In genomic region chr10:23877791-23878190, GRCh38 we compare ENCODE assay signal across 29 cellular contexts.
"Had no signal": no experiment of that assay in that cellular context is flagged by ENCODE, and none has a peak within 500 bp of the region (broad histone marks: within the 10 kb centered on the region; RNA-seq: fewer than 3 reads in every experiment).

No MANE protein-coding gene starts in this region.

- H3K27me3 ChIP-seq: ovary, right lobe of liver, sigmoid colon, stomach, thyroid gland, tibial nerve, upper lobe of left lung, vagina had no signal

- H3K4me3 ChIP-seq: ovary, psoas muscle, right lobe of liver, sigmoid colon, stomach, thoracic aorta, thyroid gland, tibial nerve, upper lobe of left lung, vagina had no signal

- H3K27ac Mint-ChIP-seq: naive thymus-derived CD8-positive, alpha-beta T cell; natural killer cell treated with Interleukin-12 subunit alpha and Interleukin-12 subunit beta and Interleukin-15 and Interleukin-18, amount 100 ng/mL, for 72 hours; nephron progenitor cell; progenitor cell of endocrine pancreas; stimulated activated effector memory CD8-positive, alpha-beta T cell treated with anti-CD3 and anti-CD28 coated beads, Interleukin-12 subunit alpha, Interleukin-12 subunit beta, amount 100 ng/mL, for 72 hours; stimulated activated naive B cell treated with anti-CD40 and anti-IgM and Interleukin-4, amounts not matched to agents 10 μg/mL and 1 μg/mL and 100 μg/mL, for 72 hours; stimulated activated naive CD8-positive, alpha-beta T cell treated with anti-CD3 and anti-CD28 coated beads, Interleukin-15, Interleukin-2, amounts not matched to agents 100 ng/mL and 50 ng/mL, for 24 hours had no signal

- H3K36me3 ChIP-seq: ovary, right lobe of liver, sigmoid colon, stomach, thoracic aorta, thyroid gland, tibial nerve, upper lobe of left lung, vagina had no signal

- H3K27ac ChIP-seq: ovary, parathyroid adenoma, psoas muscle, right lobe of liver, sigmoid colon, stomach, thoracic aorta, thyroid gland, tibial nerve, upper lobe of left lung, vagina had no signal

- DNase-seq: naive thymus-derived CD8-positive, alpha-beta T cell; nephron progenitor cell; occipital lobe; ovary; posterior cingulate gyrus; psoas muscle; right cardiac atrium; right lobe of liver; sigmoid colon; small intestine; stimulated activated CD4-positive, alpha-beta T cell treated with anti-CD3 and anti-CD28 coated beads, Interleukin-15, amount 100 ng/mL, for 24 hours; stimulated activated CD4-positive, alpha-beta T cell treated with anti-CD3 and anti-CD28 coated beads, Interleukin-2, amount 100 ng/mL, for 24 hours; stimulated activated CD4-positive, alpha-beta T cell treated with anti-CD3 and anti-CD28 coated beads, Interleukin-2, amount 100 ng/mL, for 48 hours; stimulated activated CD4-positive, alpha-beta T cell treated with anti-CD3 and anti-CD28 coated beads, Interleukin-4, amount 100 ng/mL, for 24 hours; stimulated activated naive B cell treated with anti-CD40 and anti-IgM and Interleukin-4, amounts not matched to agents 10 μg/mL and 1 μg/mL and 100 μg/mL, for 72 hours; stimulated activated naive CD4-positive, alpha-beta T cell treated with Interleukin-2 at 50 U/mL for 16 hours; stomach; thyroid gland; trophoblast cell; upper lobe of left lung had no signal

- H3K4me1 Mint-ChIP-seq: naive thymus-derived CD8-positive, alpha-beta T cell; nephron progenitor cell; neural crest cell; stimulated activated effector memory CD8-positive, alpha-beta T cell treated with anti-CD3 and anti-CD28 coated beads, Interleukin-12 subunit alpha, Interleukin-12 subunit beta, amount 100 ng/mL, for 72 hours; stimulated activated naive B cell treated with anti-CD40 and anti-IgM and Interleukin-4, amounts not matched to agents 10 μg/mL and 1 μg/mL and 100 μg/mL, for 72 hours had no signal

- H3K27me3 Mint-ChIP-seq: natural killer cell treated with Interleukin-12 subunit alpha and Interleukin-12 subunit beta and Interleukin-15 and Interleukin-18, amount 100 ng/mL, for 72 hours; progenitor cell of endocrine pancreas; stimulated activated naive B cell treated with anti-CD40 and anti-IgM and Interleukin-4, amounts not matched to agents 10 μg/mL and 1 μg/mL and 100 μg/mL, for 72 hours; stimulated activated naive CD8-positive, alpha-beta T cell treated with anti-CD3 and anti-CD28 coated beads, Interleukin-15, Interleukin-2, amounts not matched to agents 100 ng/mL and 50 ng/mL, for 24 hours had no signal

- H3K4me1 ChIP-seq: parathyroid adenoma, psoas muscle, right lobe of liver, sigmoid colon, stomach, thyroid gland, tibial nerve, upper lobe of left lung, vagina had no signal

- H3K4me3 Mint-ChIP-seq: naive thymus-derived CD8-positive, alpha-beta T cell; natural killer cell treated with Interleukin-12 subunit alpha and Interleukin-12 subunit beta and Interleukin-15 and Interleukin-18, amount 100 ng/mL, for 72 hours; nephron progenitor cell; neural crest cell; stimulated activated effector memory CD8-positive, alpha-beta T cell treated with anti-CD3 and anti-CD28 coated beads, Interleukin-12 subunit alpha, Interleukin-12 subunit beta, amount 100 ng/mL, for 72 hours; stimulated activated naive B cell treated with anti-CD40 and anti-IgM and Interleukin-4, amounts not matched to agents 10 μg/mL and 1 μg/mL and 100 μg/mL, for 72 hours; stimulated activated naive CD8-positive, alpha-beta T cell treated with anti-CD3 and anti-CD28 coated beads, Interleukin-15, Interleukin-2, amounts not matched to agents 100 ng/mL and 50 ng/mL, for 24 hours had no signal

- H3K9me3 Mint-ChIP-seq: neural crest cell; stimulated activated naive CD8-positive, alpha-beta T cell treated with anti-CD3 and anti-CD28 coated beads, Interleukin-15, Interleukin-2, amounts not matched to agents 100 ng/mL and 50 ng/mL, for 24 hours had no signal

- H3K9me3 ChIP-seq: ovary, psoas muscle, right lobe of liver, stomach, thoracic aorta, thyroid gland, tibial nerve, upper lobe of left lung, vagina had no signal

- H3K36me3 Mint-ChIP-seq: natural killer cell treated with Interleukin-12 subunit alpha and Interleukin-12 subunit beta and Interleukin-15 and Interleukin-18, amount 100 ng/mL, for 72 hours; stimulated activated effector memory CD8-positive, alpha-beta T cell treated with anti-CD3 and anti-CD28 coated beads, Interleukin-12 subunit alpha, Interleukin-12 subunit beta, amount 100 ng/mL, for 72 hours; stimulated activated naive B cell treated with anti-CD40 and anti-IgM and Interleukin-4, amounts not matched to agents 10 μg/mL and 1 μg/mL and 100 μg/mL, for 72 hours had no signal
